In the genomic region with DNA sequence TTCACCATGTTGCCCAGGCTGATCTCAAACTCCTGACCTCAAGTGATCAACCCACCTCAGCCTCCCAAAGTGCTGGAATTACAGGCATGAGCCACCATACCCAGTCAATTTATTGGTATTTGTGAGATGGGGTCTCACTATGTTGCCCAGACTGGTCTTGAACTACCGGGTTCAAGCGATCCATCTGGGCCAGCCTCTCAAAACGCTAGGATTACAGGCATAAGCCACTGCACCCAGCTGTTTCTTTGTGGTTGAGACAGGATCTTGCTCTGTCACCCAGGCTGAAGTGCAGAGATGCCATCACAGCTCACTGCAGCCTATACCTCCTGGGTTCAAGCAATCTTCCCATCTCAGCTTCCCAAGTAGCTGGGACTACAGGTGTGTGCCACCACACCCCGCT, we compare ENCODE assay signal across 2 cellular contexts. TPM values are rescaled to one million over a fixed set of nuclear protein-coding genes. Genes with fewer than 3 reads are reported as not detected.
"Had no signal": no experiment of that assay in that cellular context is flagged by ENCODE, and none has a peak within 500 bp of the region (broad histone marks: within the 10 kb centered on the region; RNA-seq: fewer than 3 reads in every experiment).

No MANE protein-coding gene starts in this region.

RNA-seq across cellular contexts. Expression of gene GIPC3, which starts 3.5 kb away (rescaled TPM):
- total RNA-seq: bronchial epithelial cell had no signal

RNA-seq across cellular contexts. Expression of gene TBXA2R, which starts 24.9 kb away (rescaled TPM):
- total RNA-seq: bronchial epithelial cell had no signal

RNA-seq across cellular contexts. Expression of gene TEKTIP1, which starts 42.8 kb away (rescaled TPM):
- total RNA-seq: ascending aorta, bronchial epithelial cell had no signal
